ENCODE assay signal across 5 cellular contexts in the genomic region with DNA sequence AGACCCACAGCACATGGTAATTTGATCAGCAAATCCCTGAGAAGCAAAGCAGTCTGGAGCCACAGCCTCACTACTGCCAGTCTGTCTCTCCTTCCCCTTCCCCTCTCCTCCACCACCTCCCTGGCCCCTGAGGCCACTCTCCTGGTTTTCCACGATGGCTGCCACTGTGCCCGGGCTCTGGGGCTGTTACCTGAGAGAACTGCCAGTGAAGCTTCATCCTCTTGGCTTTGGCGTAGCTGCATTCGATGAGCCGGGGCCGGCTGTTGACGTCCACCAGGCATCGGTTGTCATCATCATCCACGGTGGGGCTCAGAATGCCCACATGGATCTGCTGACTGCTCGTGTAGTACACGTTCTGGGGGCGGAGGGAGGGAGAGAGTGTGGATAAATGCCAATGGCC.
"Had no signal": no experiment of that assay in that cellular context is flagged by ENCODE, and none has a peak within 500 bp of the region (broad histone marks: within the 10 kb centered on the region; RNA-seq: fewer than 3 reads in every experiment).

No MANE protein-coding gene starts in this region.

- DNase-seq: H9, HCEC 1CT had no signal

- H3K4me1 Mint-ChIP-seq: GM23338 had no signal

- ATAC-seq: GM23338 had no signal

- H3K4me2 ChIP-seq: GM23338 had no signal

- H2AFZ ChIP-seq: GM23338 had no signal

- H3K36me3 Mint-ChIP-seq: IgD-negative memory B cell had no signal

- H3K4me3 Mint-ChIP-seq: GM23338, H9, IgD-negative memory B cell had no signal

- H3K9me3 Mint-ChIP-seq: GM23338, H9, IgD-negative memory B cell had no signal

- H3K27ac Mint-ChIP-seq: GM23338, IgD-negative memory B cell had no signal

- H3K27ac ChIP-seq: HL-60 had no signal

- H3K4me3 ChIP-seq: GM23338 had no signal
